1 cellular context compared by ENCODE assay signal in the genomic region with DNA sequence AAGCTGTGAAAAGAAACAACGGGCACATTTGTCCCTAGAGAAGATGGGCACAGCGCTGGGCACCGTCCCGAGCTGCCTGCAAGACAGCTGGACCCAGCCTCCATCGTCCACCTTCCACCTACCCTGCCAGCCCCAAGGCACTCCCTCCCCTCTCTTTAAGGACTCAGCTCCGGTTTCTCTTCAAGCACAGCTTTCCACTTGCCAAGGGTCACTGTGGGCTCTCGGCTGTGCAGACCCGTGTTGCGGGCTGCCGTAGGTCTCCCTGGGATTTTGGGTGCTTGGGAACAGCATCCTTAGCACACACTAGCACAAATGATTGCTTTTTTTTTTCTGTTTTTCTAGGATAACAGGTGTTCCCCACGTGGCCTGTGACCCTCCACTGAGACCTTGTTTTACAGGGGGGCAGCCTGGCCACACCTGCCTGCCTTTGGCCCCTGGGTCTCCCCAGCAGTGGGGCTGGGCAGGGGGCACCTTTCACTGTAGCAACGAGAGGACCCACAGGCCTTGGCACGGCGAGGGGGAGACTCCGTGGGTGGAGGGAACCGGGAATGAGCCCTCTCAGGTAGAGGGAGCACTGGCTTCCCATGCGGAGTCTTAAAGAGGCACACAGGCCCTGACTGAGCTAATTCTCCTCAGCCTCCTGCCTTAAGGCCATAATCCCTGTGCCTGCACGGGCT.
TF ChIP-seq lines count a peak whose summit lies in the region.

No MANE protein-coding gene starts in this region.

TF ChIP-seq in A549, 52 proteins besides CTCF, POLR2A, EP300 and RAD21 (continued from another document):
- TF ChIP-seq, protein P1, sequence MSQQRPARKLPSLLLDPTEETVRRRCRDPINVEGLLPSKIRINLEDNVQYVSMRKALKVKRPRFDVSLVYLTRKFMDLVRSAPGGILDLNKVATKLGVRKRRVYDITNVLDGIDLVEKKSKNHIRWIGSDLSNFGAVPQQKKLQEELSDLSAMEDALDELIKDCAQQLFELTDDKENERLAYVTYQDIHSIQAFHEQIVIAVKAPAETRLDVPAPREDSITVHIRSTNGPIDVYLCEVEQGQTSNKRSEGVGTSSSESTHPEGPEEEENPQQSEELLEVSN (IDR thresholded peaks at IDR 0.05; ENCODE audit: borderline replicate concordance, low read depth), result no peak
- TF ChIP-seq RFX5 (IDR thresholded peaks at IDR 0.05) (no peak), ZFP36 (IDR thresholded peaks at IDR 0.05; ENCODE audit: borderline replicate concordance, partially characterized antibody) (no peak), FOSL2 (IDR thresholded peaks at IDR 0.05) (no peak), FOSL2 (CRISPR knock-in tag; IDR thresholded peaks at IDR 0.05) (no peak), KDM5A (IDR thresholded peaks at IDR 0.05) (no peak), SMC3 (IDR thresholded peaks at IDR 0.05) (no peak)
- TF ChIP-seq, protein P2, sequence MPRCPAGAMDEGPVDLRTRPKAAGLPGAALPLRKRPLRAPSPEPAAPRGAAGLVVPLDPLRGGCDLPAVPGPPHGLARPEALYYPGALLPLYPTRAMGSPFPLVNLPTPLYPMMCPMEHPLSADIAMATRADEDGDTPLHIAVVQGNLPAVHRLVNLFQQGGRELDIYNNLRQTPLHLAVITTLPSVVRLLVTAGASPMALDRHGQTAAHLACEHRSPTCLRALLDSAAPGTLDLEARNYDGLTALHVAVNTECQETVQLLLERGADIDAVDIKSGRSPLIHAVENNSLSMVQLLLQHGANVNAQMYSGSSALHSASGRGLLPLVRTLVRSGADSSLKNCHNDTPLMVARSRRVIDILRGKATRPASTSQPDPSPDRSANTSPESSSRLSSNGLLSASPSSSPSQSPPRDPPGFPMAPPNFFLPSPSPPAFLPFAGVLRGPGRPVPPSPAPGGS (IDR thresholded peaks at IDR 0.05), result no peak
TF ChIP-seq in A549: peak in this region for 0.
